In the genomic region with DNA sequence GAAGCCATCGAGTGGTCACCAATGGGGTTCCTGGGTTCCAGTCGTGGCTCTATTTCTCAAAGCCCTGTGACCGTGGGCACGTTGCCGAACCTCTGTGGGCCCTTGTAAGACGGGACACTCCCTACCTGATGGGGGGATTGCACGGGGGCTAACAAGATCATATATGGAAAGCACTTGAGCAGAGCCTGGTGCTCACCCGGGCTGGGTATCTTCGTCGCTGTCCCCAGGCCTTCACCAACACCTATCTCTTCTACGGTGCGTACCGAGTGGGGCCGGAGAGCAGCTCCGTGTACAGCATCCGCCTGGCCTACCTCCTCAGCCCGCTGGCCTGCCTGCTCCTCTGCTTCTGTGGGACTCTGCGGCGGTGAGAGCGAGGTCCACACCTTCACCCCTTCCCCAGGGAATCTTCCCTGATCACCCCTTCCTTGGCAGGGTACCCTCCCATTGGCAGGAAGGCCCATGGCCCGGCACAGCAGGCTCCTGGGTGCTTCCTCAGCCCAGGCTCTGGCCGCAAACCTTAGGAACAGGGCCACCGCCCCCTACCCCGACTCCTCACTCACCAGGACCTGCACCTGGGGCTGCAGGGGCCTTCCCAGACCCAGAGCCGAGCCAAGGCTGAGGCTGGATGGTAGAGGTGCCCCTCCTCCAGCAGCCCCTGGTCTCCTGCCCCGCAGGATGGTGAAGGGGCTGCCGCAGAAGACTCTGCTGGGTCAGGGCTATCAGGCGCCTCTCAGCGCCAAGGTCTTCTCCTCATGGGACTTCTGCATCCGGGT, we compare ENCODE assay signal across 16 cellular contexts. TPM values are rescaled to one million over a fixed set of nuclear protein-coding genes. Genes with fewer than 3 reads are reported as not detected.
DNase-seq lines count a peak whose midpoint lies in the region; ATAC-seq and FAIRE-seq lines count a peak whose summit lies in the region.
"Had no signal": no experiment of that assay in that cellular context is flagged by ENCODE, and none has a peak within 500 bp of the region (broad histone marks: within the 10 kb centered on the region; RNA-seq: fewer than 3 reads in every experiment).

No MANE protein-coding gene starts in this region.

- POLR2A ChIA-PET in T-cell (lab: Charles Lee), result no interaction called here

- no peak for FAIRE-seq in small intestine (lab: Jason Lieb, UNC)

- no peaks in the 10 kb centered on the region for H3K4me1 ChIP-seq in small intestine (ENCODE audit: control insufficient read depth in 2 of 2, insufficient read depth in 1 of 2, low read depth in 1 of 2, low read length in 1 of 2)

- ATAC-seq in T-cell (replicated peaks in 1 of 4), result no peak
- ATAC-seq in central memory CD8-positive, alpha-beta T cell (replicated peaks; ENCODE audit: extremely low read depth, poor library complexity, severe bottlenecking), result no peak
- no peak for ATAC-seq in stimulated activated naive B cell treated with anti-CD40 and anti-IgM and Interleukin-4, amounts not matched to agents 10 μg/mL and 1 μg/mL and 100 μg/mL, for 72 hours (replicated peaks)

- no peaks in the 10 kb centered on the region for H3K9me3 Mint-ChIP-seq in T-cell
- H3K9me3 Mint-ChIP-seq in central memory CD8-positive, alpha-beta T cell, result no peaks in the 10 kb centered on the region
- H3K9me3 Mint-ChIP-seq in stimulated activated naive B cell treated with anti-CD40 and anti-IgM and Interleukin-4, amounts not matched to agents 10 μg/mL and 1 μg/mL and 100 μg/mL, for 72 hours, result no peaks in the 10 kb centered on the region

- CTCF ChIA-PET in T-cell (lab: Charles Lee), result interaction anchor here in 1 of 2 donors (0.8 kb wide), 1 partner anchor 11 kb away, joined by 3 read pairs; no protein-coding TSS in a partner anchor

- H3K27ac ChIP-seq in small intestine (ENCODE audit: low read depth in 1 of 2, low read length in 1 of 2), result no peak overlapping the region
- H3K27ac ChIP-seq: ascending aorta, tibial artery had no signal

- DNase-seq in activated T-cell treated with anti-CD3 and anti-CD28 coated beads, Interleukin-2, amount 50 U/mL, for 1 hour, result peak; percentile 52
- DNase-seq in activated T-cell treated with anti-CD3 and anti-CD28 coated beads for 4 hours (no peak), T-cell (peak in 3 of 34 experiments; percentile 23 to 41 (median 33)), DMS79 treated with DMSO at 0.1 percent for 48 hours (lab: John Stamatoyannopoulos, UW) (no peak), NCI-H1092 treated with DMSO at 0.1 percent for 48 hours (lab: John Stamatoyannopoulos, UW) (no peak), small intestine (no peak)
- DNase-seq in central memory CD8-positive, alpha-beta T cell (ENCODE audit: low spot score in 2 of 2), result no peak
- peak; percentile 6 for DNase-seq in stimulated activated naive B cell treated with anti-CD40 and anti-IgM and Interleukin-4, amounts not matched to agents 10 μg/mL and 1 μg/mL and 100 μg/mL, for 72 hours
- DNase-seq: DMS79, mammary epithelial cell, SIG-M5 had no signal

- peaks cover 73 to 81% (median 77%) of the 10 kb centered on the region in 3 donors for H3K4me1 Mint-ChIP-seq in T-cell
- H3K4me1 Mint-ChIP-seq in central memory CD8-positive, alpha-beta T cell, result peaks cover 73% of the 10 kb centered on the region
- peaks cover 67 to 87% of the 10 kb centered on the region in 2 donors for H3K4me1 Mint-ChIP-seq in stimulated activated naive B cell treated with anti-CD40 and anti-IgM and Interleukin-4, amounts not matched to agents 10 μg/mL and 1 μg/mL and 100 μg/mL, for 72 hours

- no peaks in the 10 kb centered on the region for H3K27me3 Mint-ChIP-seq in T-cell
- H3K27me3 Mint-ChIP-seq in central memory CD8-positive, alpha-beta T cell, result no peaks in the 10 kb centered on the region
- no peaks in the 10 kb centered on the region for H3K27me3 Mint-ChIP-seq in stimulated activated naive B cell treated with anti-CD40 and anti-IgM and Interleukin-4, amounts not matched to agents 10 μg/mL and 1 μg/mL and 100 μg/mL, for 72 hours

- peak overlapping the region; percentile 90 to 92 for H3K27ac Mint-ChIP-seq in T-cell
- H3K27ac Mint-ChIP-seq in central memory CD8-positive, alpha-beta T cell (ENCODE audit: low read depth), result peak overlapping the region; percentile 8
- H3K27ac Mint-ChIP-seq in stimulated activated naive B cell treated with anti-CD40 and anti-IgM and Interleukin-4, amounts not matched to agents 10 μg/mL and 1 μg/mL and 100 μg/mL, for 72 hours, result peak overlapping the region; percentile 100

- H3K4me3 ChIP-seq in small intestine (ENCODE audit: low read depth in 1 of 2, low read length in 2 of 2), result no peak overlapping the region
- H3K4me3 ChIP-seq: ascending aorta, tibial artery had no signal

- H3K9me3 ChIP-seq in small intestine (ENCODE audit: control insufficient read depth, low read depth), result no peaks in the 10 kb centered on the region
- H3K9me3 ChIP-seq: ascending aorta, tibial artery had no signal

- no peaks in the 10 kb centered on the region for H3K27me3 ChIP-seq in small intestine (ENCODE audit: control insufficient read depth in 2 of 2, insufficient read depth in 2 of 2, low read length in 2 of 2)
- H3K27me3 ChIP-seq: ascending aorta had no signal

- 79 to 85% (median 82%) methylated on average over 30 of the region's 30 CpGs for WGBS in small intestine, 3 donors

- H3K36me3 ChIP-seq in small intestine (ENCODE audit: control insufficient read depth in 2 of 2, insufficient read depth in 2 of 2, low read length in 2 of 2), result no peaks in the 10 kb centered on the region
- H3K36me3 ChIP-seq: ascending aorta, tibial artery had no signal

- peak overlapping the region; percentile 75 to 99 (median 76) for H3K4me3 Mint-ChIP-seq in T-cell
- H3K4me3 Mint-ChIP-seq in central memory CD8-positive, alpha-beta T cell, result peak overlapping the region; percentile 100
- H3K4me3 Mint-ChIP-seq in stimulated activated naive B cell treated with anti-CD40 and anti-IgM and Interleukin-4, amounts not matched to agents 10 μg/mL and 1 μg/mL and 100 μg/mL, for 72 hours, result peak overlapping the region; percentile 97 to 99

- peaks cover 24% of the 10 kb centered on the region for H3K36me3 Mint-ChIP-seq in T-cell
- H3K36me3 Mint-ChIP-seq in central memory CD8-positive, alpha-beta T cell (ENCODE audit: insufficient read depth), result peaks cover 80% of the 10 kb centered on the region
- peaks cover 71 to 91% of the 10 kb centered on the region in 2 donors for H3K36me3 Mint-ChIP-seq in stimulated activated naive B cell treated with anti-CD40 and anti-IgM and Interleukin-4, amounts not matched to agents 10 μg/mL and 1 μg/mL and 100 μg/mL, for 72 hours

RNA-seq across cellular contexts. Expression of a gene that starts 2.8 kb away (rescaled TPM):
- total RNA-seq in T-cell, result 100 to 1,000 TPM; 301 to 631 (median 431) TPM
- 1 to 10 TPM; 1.3 to 5.7 (median 4.1) TPM for polyA plus RNA-seq in small intestine

RNA-seq across cellular contexts. Expression of a gene that starts 4.8 kb away (rescaled TPM):
- total RNA-seq in T-cell, result 100 to 1,000 TPM; 616 to 847 (median 698) TPM
- polyA plus RNA-seq in small intestine, result 10 to 100 TPM; 29.7 to 51.1 (median 50.0) TPM

RNA-seq across cellular contexts. Expression of a gene that starts 12.8 kb away (rescaled TPM):
- total RNA-seq in T-cell, result under 1 TPM in 1 of 5 donors, not detected in 4; 0.73 TPM
- under 1 TPM in 1 of 3 donors, not detected in 2; 0.19 TPM for polyA plus RNA-seq in small intestine
- total RNA-seq: A673, ascending aorta, endothelial cell of umbilical vein, pulmonary artery endothelial cell had no signal
- polyA plus RNA-seq: endothelial cell of umbilical vein had no signal

RNA-seq across cellular contexts. Expression of a gene that starts 35.0 kb away (rescaled TPM):
- 10 to 100 TPM; 56.0 to 86.3 (median 74.6) TPM for total RNA-seq in T-cell
- polyA plus RNA-seq in small intestine, result 100 to 1,000 TPM in 1 of 3 donors, 10 to 100 TPM in 2; 46.5 to 187 (median 73.0) TPM

RNA-seq across cellular contexts. Expression of a gene that starts 53.5 kb away (rescaled TPM):
- 1 to 10 TPM; 1.6 to 3.3 (median 2.2) TPM for total RNA-seq in T-cell
- 10 to 100 TPM in 2 of 3 donors, 1 to 10 TPM in 1; 6.9 to 60.6 (median 11.6) TPM for polyA plus RNA-seq in small intestine
- total RNA-seq: ascending aorta had no signal

Comparison
In these comparisons a context has a peak if more than half of its experiments do, and no peak if none do; other contexts are left out.
1. DNase-seq: peak in activated T-cell treated with anti-CD3 and anti-CD28 coated beads, Interleukin-2, amount 50 U/mL, for 1 hour (single experiment) and stimulated activated naive B cell treated with anti-CD40 and anti-IgM and Interleukin-4, amounts not matched to agents 10 μg/mL and 1 μg/mL and 100 μg/mL, for 72 hours (single experiment); none in activated T-cell treated with anti-CD3 and anti-CD28 coated beads for 4 hours (single experiment), central memory CD8-positive, alpha-beta T cell (0 of 2), DMS79 treated with DMSO at 0.1 percent for 48 hours (single experiment), NCI-H1092 treated with DMSO at 0.1 percent for 48 hours (single experiment) and small intestine (single experiment).
2. H3K27ac Mint-ChIP-seq: peak in every context shown above with its lines; median percentile 100 in stimulated activated naive B cell treated with anti-CD40 and anti-IgM and Interleukin-4, amounts not matched to agents 10 μg/mL and 1 μg/mL and 100 μg/mL, for 72 hours; 91 in T-cell; 8 in central memory CD8-positive, alpha-beta T cell.
3. Peak in every context shown above with its lines, with median percentiles within 50 percentile points of each other: H3K4me3 Mint-ChIP-seq.